8 cellular contexts compared by ENCODE assay signal in genomic region chr12:93571360-93571853, GRCh38. TPM values are rescaled to one million over a fixed set of nuclear protein-coding genes. Genes with fewer than 3 reads are reported as not detected.
A peak's percentile ranks its signal among the peaks of the same experiment; 100 is the strongest.
DNase-seq lines count a peak whose midpoint lies in the region; ATAC-seq and TF ChIP-seq lines count a peak whose summit lies in the region.

No MANE protein-coding gene starts in this region.

- peak overlapping the region; percentile 72 to 73 for H3K4me3 ChIP-seq in HCT116 (replicated peaks in 1 of 2; ENCODE audit: low read depth in 1 of 2, low read length in 2 of 2)

- H3K4me2 ChIP-seq in HCT116 (ENCODE audit: low read length) = peak overlapping the region; percentile 93

- H3K27me3 ChIP-seq in HCT116 (ENCODE audit: insufficient read depth, low read length) = no peaks in the 10 kb centered on the region

- peaks cover 2 to 24% of the 10 kb centered on the region in 2 experiments; a peak in 3 of 4 replicates for H3K4me1 ChIP-seq in HCT116 (ENCODE audit: control insufficient read depth in 1 of 2, insufficient read depth in 2 of 2, low read length in 2 of 2)

- TF ChIP-seq POLR2A in HCT116 (IDR thresholded peaks at IDR 0.05; ENCODE audit: borderline replicate concordance, extremely low read depth, insufficient read depth, insufficient read length) = no peak

- peaks cover 0 to 17% of the 10 kb centered on the region in 2 experiments; a peak in 1 of 4 replicates for H3K36me3 ChIP-seq in HCT116 (ENCODE audit: control insufficient read depth in 1 of 2, insufficient read depth in 2 of 2, low read length in 2 of 2)

- peak overlapping the region; percentile 93 for H3K27ac ChIP-seq in HCT116 (ENCODE audit: low read depth, low read length)

- peak in 2 of 3 experiments; percentile 26 to 30; a peak in 1 of 6 replicates for TF ChIP-seq CTCF in HCT116 (IDR thresholded peaks at IDR 0.05 in 2 of 3, conservative IDR thresholded peaks at IDR 0.05 in 1 of 3; ENCODE audit: borderline replicate concordance in 1 of 3, insufficient read depth in 1 of 3, low read depth in 2 of 3, low read length in 2 of 3)

- RAD21 ChIA-PET in HCT116 (lab: Charles Lee; ENCODE audit: low non-redundant PET in 1 of 2, low total read pairs in 2 of 2, uncharacterized antibody in 2 of 2, unreplicated experiment in 2 of 2) = no interaction called here

- CTCF ChIA-PET in HCT116 (lab: Charles Lee) = interaction anchor here (2.9 kb wide), 1 partner anchor 531 kb away, joined by 42 read pairs; no protein-coding TSS in a partner anchor

- intact Hi-C loops in HCT116 (cut with micrococcal nuclease) = loop anchor here (2.0 kb wide), 1 partner anchor 105 kb away; the partner anchor contains the start of gene CRADD

- DNase-seq in DMS79 (lab: John Stamatoyannopoulos, UW) (peak; percentile 73), HCT116 (ENCODE audit: low read depth, low spot score) (peak; percentile 50), NCI-H2227 treated with DMSO at 0.1 percent for 48 hours (lab: John Stamatoyannopoulos, UW) (peak; percentile 80), ecto neural progenitor cell (ENCODE audit: low spot score) (peak; percentile 93), medulla oblongata (ENCODE audit: extremely low spot score) (peak; percentile 33), HT-29 (ENCODE audit: low spot score) (no peak)
- DNase-seq in activated CD4-positive, alpha-beta T cell treated with anti-CD3 and anti-CD28 coated beads, Interleukin-2, amount 50 U/mL, for 1 hour = peak; percentile 57
- peak; percentile 63 to 65 for DNase-seq in stimulated activated CD8-positive, alpha-beta memory T cell treated with anti-CD3 and anti-CD28 coated beads, Interleukin-2, amount 100 ng/mL, for 48 hours (ENCODE audit: low read depth in 2 of 2)

- peak overlapping the region; percentile 86 for H3K9ac ChIP-seq in HCT116 (ENCODE audit: low read length)

- H2AFZ ChIP-seq in HCT116 (ENCODE audit: low read depth, low read length, poor library complexity, severe bottlenecking) = no peak overlapping the region

- no peaks in the 10 kb centered on the region for H3K9me2 ChIP-seq in HCT116 (ENCODE audit: insufficient read depth)

- H3K79me2 ChIP-seq in HCT116 (ENCODE audit: insufficient read depth, low read length) = peaks cover 26% of the 10 kb centered on the region

- BruUV-seq in HCT116 (replicated peaks; lab: Mats Ljungman, UMichigan) = no TSS peak

- TF ChIP-seq RAD21 in HCT116 (IDR thresholded peaks at IDR 0.05; ENCODE audit: low read depth) = peak; percentile 11; the same call in 1 of the 2 replicates

- no peaks in the 10 kb centered on the region for H3K9me3 ChIP-seq in HCT116 (ENCODE audit: control insufficient read depth in 1 of 2, insufficient read depth in 1 of 2, low read depth in 1 of 2, low read length in 2 of 2)

- peak; percentile 55 for ATAC-seq in HCT116

- POLR2A ChIA-PET in HCT116 (lab: Charles Lee) = no interaction called here

- no peaks in the 10 kb centered on the region for H4K20me1 ChIP-seq in HCT116 (ENCODE audit: insufficient read depth)

TF ChIP-seq in HCT116, 20 proteins besides CTCF, POLR2A, EP300 and RAD21:
- TF ChIP-seq CEBPB (IDR thresholded peaks at IDR 0.05; ENCODE audit: low read depth) = no peak
- TF ChIP-seq YY1 (IDR thresholded peaks at IDR 0.05; ENCODE audit: extremely low read depth, insufficient replicate concordance, low read depth, low read length) = peak; percentile 61
- TF ChIP-seq POLR2AphosphoS5 (IDR thresholded peaks at IDR 0.05; ENCODE audit: low read depth, low read length) = peak; percentile 70
- peak; percentile 55 for TF ChIP-seq ZFX (IDR thresholded peaks at IDR 0.05)
- peak; percentile 57 for TF ChIP-seq MAX (IDR thresholded peaks at IDR 0.05)
- peak; percentile 24 for TF ChIP-seq TCF7L2 (IDR thresholded peaks at IDR 0.05; ENCODE audit: borderline replicate concordance, extremely low read depth, insufficient read depth, insufficient read length)
- no peak for TF ChIP-seq ATF3 (IDR thresholded peaks at IDR 0.05)

RNA-seq across cellular contexts. Expression of gene SOCS2, which starts 1.1 kb away (rescaled TPM):
- total RNA-seq in HCT116 (2021; ENCODE audit: unreplicated experiment) = 15.2 TPM
- polyA plus RNA-seq in HCT116 (2012) = 9.1 and 11.5 TPM in 2 replicates
- 0.13 and 1.0 TPM in 2 replicates for total RNA-seq in HT-29 (2014; rRNA removed; shearing (Covaris generic))
